In genomic region chr12:93719710-93720109, GRCh38 we compare ENCODE assay signal across 36 cellular contexts. TPM values are rescaled to one million over a fixed set of nuclear protein-coding genes. Genes with fewer than 3 reads are reported as not detected.
DNase-seq lines count a peak whose midpoint lies in the region; ATAC-seq, FAIRE-seq and TF ChIP-seq lines count a peak whose summit lies in the region.
"Had no signal": no experiment of that assay in that cellular context is flagged by ENCODE, and none has a peak within 500 bp of the region (broad histone marks: within the 10 kb centered on the region; RNA-seq: fewer than 3 reads in every experiment).

No MANE protein-coding gene starts in this region.

- H3K4me1 ChIP-seq in HepG2 (ENCODE audit: insufficient read depth, low read length) (peaks cover 13% of the 10 kb centered on the region), right lobe of liver (peaks cover 0 to 14% (median 0%) of the 10 kb centered on the region in 4 donors)
- H3K4me1 ChIP-seq: BE2C; BLaER1; BLaER1 treated with 17β-estradiol and CSF1 and Interleukin-3, amounts not matched to agents 10 nM and 100 nM; Caco-2 had no signal

- H3K36me3 Mint-ChIP-seq in CD4-positive, alpha-beta T cell (ENCODE audit: low read depth), result peaks cover 60% of the 10 kb centered on the region
- peaks cover 35% of the 10 kb centered on the region for H3K36me3 Mint-ChIP-seq in activated naive CD8-positive, alpha-beta T cell treated with anti-CD3 and anti-CD28 coated beads for 36 hours

- H3K27me3 ChIP-seq in HepG2 (ENCODE audit: control insufficient read depth in 1 of 2, insufficient read depth in 2 of 2, low read length in 2 of 2) (no peaks in the 10 kb centered on the region), right lobe of liver (no peaks in the 10 kb centered on the region)
- no peaks in the 10 kb centered on the region for H3K27me3 ChIP-seq in CD4-positive, alpha-beta T cell (ENCODE audit: control insufficient read depth, insufficient read depth, low read length)
- H3K27me3 ChIP-seq: BE2C; BLaER1; BLaER1 treated with 17β-estradiol and CSF1 and Interleukin-3, amounts not matched to agents 10 nM and 100 nM had no signal

- no peak overlapping the region for H3K27ac Mint-ChIP-seq in CD4-positive, alpha-beta T cell
- no peak overlapping the region for H3K27ac Mint-ChIP-seq in activated naive CD8-positive, alpha-beta T cell treated with anti-CD3 and anti-CD28 coated beads for 36 hours
- H3K27ac Mint-ChIP-seq: B cell; CD14-positive monocyte; CD4-positive, CD25-positive, alpha-beta regulatory T cell; CD8-positive, alpha-beta T cell had no signal

- POLR2A ChIA-PET in HepG2 (lab: Yijun Ruan, JAX), result no interaction called here
- POLR2A ChIA-PET in CD4-positive, alpha-beta T cell (lab: Charles Lee), result no interaction called here

- H3K4me2 ChIP-seq in HepG2 (ENCODE audit: low read depth, low read length), result no peak overlapping the region
- H3K4me2 ChIP-seq: A549; BLaER1; BLaER1 treated with 17β-estradiol and CSF1 and Interleukin-3, amounts not matched to agents 10 nM and 100 nM had no signal

- no peak for DNase-seq in HepG2 (ENCODE audit: low spot score)
- no peak for DNase-seq in right lobe of liver
- no peak for DNase-seq in CD4-positive, alpha-beta T cell
- DNase-seq in activated CD4-positive, CD25-positive, alpha-beta regulatory T cell (lab: John Stamatoyannopoulos, UW), result no peak
- DNase-seq in activated naive CD8-positive, alpha-beta T cell treated with anti-CD3 and anti-CD28 coated beads for 36 hours, result no peak
- no peak for DNase-seq in posterior vena cava (ENCODE audit: low spot score)
- DNase-seq: 8988T; ACHN; AML-193; BE2C; C1 segment of cervical spinal cord; Caco-2; Calu3; CD4-positive, alpha-beta memory T cell; CD4-positive, CD25-positive, alpha-beta regulatory T cell; CD8-positive, alpha-beta memory T cell; CD8-positive, alpha-beta T cell; COR-L47; DMS 273 treated with DMSO at 0.1 percent for 48 hours; DMS153; DMS53; DMS79; DMS79 treated with DMSO at 0.1 percent for 48 hours; DND-41; EL had no signal

- H3K27ac ChIP-seq in HepG2 (ENCODE audit: extremely low read length, insufficient read depth, low read length) (no peak overlapping the region), right lobe of liver (no peak overlapping the region), VCaP (peak overlapping the region; percentile 23)
- no peak overlapping the region for H3K27ac ChIP-seq in CD4-positive, alpha-beta T cell (ENCODE audit: low read depth, low read length)
- H3K27ac ChIP-seq: 22Rv1; A549; BLaER1; BLaER1 treated with 17β-estradiol and CSF1 and Interleukin-3, amounts not matched to agents 10 nM and 100 nM; C4-2B had no signal

- no peak for TF ChIP-seq POLR2A in HepG2 (IDR thresholded peaks at IDR 0.05; ENCODE audit: insufficient read depth in 1 of 2, low read depth in 2 of 2, low read length in 2 of 2)
- TF ChIP-seq POLR2A in right lobe of liver (IDR thresholded peaks at IDR 0.05), result no peak

- no peaks in the 10 kb centered on the region for H3K4me1 Mint-ChIP-seq in CD4-positive, alpha-beta T cell (ENCODE audit: low read depth)
- H3K4me1 Mint-ChIP-seq in activated naive CD8-positive, alpha-beta T cell treated with anti-CD3 and anti-CD28 coated beads for 36 hours, result peaks cover 5% of the 10 kb centered on the region

- no peak overlapping the region for H3K9ac ChIP-seq in HepG2 (ENCODE audit: insufficient read depth, low read depth, low read length)
- H3K9ac ChIP-seq: BLaER1; BLaER1 treated with 17β-estradiol and CSF1 and Interleukin-3, amounts not matched to agents 10 nM and 100 nM had no signal

- in situ Hi-C loops in HepG2 (cut with HindIII; ENCODE audit: extremely low pct_ligation_motif_present, low pct_unique_long_range_greater_than_20kb), result no loop called here

- TF ChIP-seq EP300 in HepG2 (IDR thresholded peaks at IDR 0.05; ENCODE audit: low read depth in 2 of 2, low read length in 2 of 2), result no peak
- TF ChIP-seq EP300 in HepG2 (CRISPR knock-in tag; IDR thresholded peaks at IDR 0.05; ENCODE audit: borderline replicate concordance), result no peak

- TF ChIP-seq CTCF in HepG2 (CRISPR knock-in tag; IDR thresholded peaks at IDR 0.05) (no peak), right lobe of liver (IDR thresholded peaks at IDR 0.05) (no peak), VCaP (conservative IDR thresholded peaks at IDR 0.05) (no peak)
- peak; percentile 14 for TF ChIP-seq CTCF in CD4-positive, alpha-beta T cell (IDR thresholded peaks at IDR 0.05)

- TF ChIP-seq RAD21 in HepG2 (CRISPR knock-in tag; IDR thresholded peaks at IDR 0.05), result no peak

- no peak for ATAC-seq in HepG2
- no peak for ATAC-seq in right lobe of liver
- ATAC-seq in CD4-positive, alpha-beta T cell (ENCODE audit: poor library complexity), result no peak
- ATAC-seq: A549; CD8-positive, alpha-beta T cell had no signal

- H3K79me2 ChIP-seq in HepG2 (ENCODE audit: insufficient read depth, low read length), result no peaks in the 10 kb centered on the region

- H3K4me3 ChIP-seq in HepG2 (replicated peaks in 1 of 3; ENCODE audit: insufficient read depth in 1 of 3, low read depth in 2 of 3, low read length in 3 of 3) (no peak overlapping the region), right lobe of liver (no peak overlapping the region)
- H3K4me3 ChIP-seq: A549; BLaER1; BLaER1 treated with 17β-estradiol and CSF1 and Interleukin-3, amounts not matched to agents 10 nM and 100 nM had no signal

- CTCF ChIA-PET in HepG2 (lab: Yijun Ruan, JAX; ENCODE audit: low intra/inter-chr PET ratio, low total read pairs), result no interaction called here
- CTCF ChIA-PET in CD4-positive, alpha-beta T cell (lab: Charles Lee), result no interaction called here

- intact Hi-C loops in HepG2 (cut with micrococcal nuclease; ENCODE audit: unreplicated experiment), result no loop called here
- intact Hi-C loops in right lobe of liver (cut with DNase I), result no loop called here
- intact Hi-C loops in CD4-positive, alpha-beta T cell (cut with DNase I, micrococcal nuclease), result no loop called here
- intact Hi-C loops in posterior vena cava (cut with DNase I), result no loop called here

- BruUV-seq in HepG2 (replicated peaks; lab: Mats Ljungman, UMichigan), result no TSS peak

- no peak overlapping the region for H2AFZ ChIP-seq in HepG2 (ENCODE audit: low read length)

- H3K9me3 ChIP-seq in HepG2 (ENCODE audit: low read length), result peaks cover 4% of the 10 kb centered on the region; the same call in 1 of the 2 replicates
- no peaks in the 10 kb centered on the region for H3K9me3 ChIP-seq in right lobe of liver
- H3K9me3 ChIP-seq in CD4-positive, alpha-beta T cell (ENCODE audit: control insufficient read depth, low read length), result peaks cover 7% of the 10 kb centered on the region
- H3K9me3 ChIP-seq: BE2C had no signal

- H3K4me3 Mint-ChIP-seq in CD4-positive, alpha-beta T cell, result no peak overlapping the region
- H3K4me3 Mint-ChIP-seq in activated naive CD8-positive, alpha-beta T cell treated with anti-CD3 and anti-CD28 coated beads for 36 hours, result no peak overlapping the region
- H3K4me3 Mint-ChIP-seq: B cell; CD14-positive monocyte; CD4-positive, CD25-positive, alpha-beta regulatory T cell; CD8-positive, alpha-beta T cell had no signal

- H3K9me3 Mint-ChIP-seq in CD4-positive, alpha-beta T cell, result peaks cover 15% of the 10 kb centered on the region
- H3K9me3 Mint-ChIP-seq in activated naive CD8-positive, alpha-beta T cell treated with anti-CD3 and anti-CD28 coated beads for 36 hours, result peaks cover 27% of the 10 kb centered on the region

- 53% methylated on average over 1 of the region's 1 CpG for WGBS in HepG2 (ENCODE audit: low lambda C conversion rate)
- 7% methylated on average over 1 of the region's 1 CpG for WGBS in right lobe of liver (ENCODE audit: insufficient coverage, low coverage, low lambda C conversion rate, missing lambda C conversion rate)

- no peaks in the 10 kb centered on the region for H3K27me3 Mint-ChIP-seq in CD4-positive, alpha-beta T cell
- no peaks in the 10 kb centered on the region for H3K27me3 Mint-ChIP-seq in activated naive CD8-positive, alpha-beta T cell treated with anti-CD3 and anti-CD28 coated beads for 36 hours
- H3K27me3 Mint-ChIP-seq: B cell; CD4-positive, alpha-beta memory T cell; CD4-positive, CD25-positive, alpha-beta regulatory T cell; CD8-positive, alpha-beta memory T cell had no signal

- no peak for FAIRE-seq in HepG2 (lab: Jason Lieb, UNC)
- peak; percentile 18 for FAIRE-seq in colon (lab: Jason Lieb, UNC)
- FAIRE-seq: A204.1, D721Med had no signal

- H4K20me1 ChIP-seq in HepG2 (ENCODE audit: insufficient read depth, low read length), result no peaks in the 10 kb centered on the region
- H4K20me1 ChIP-seq: BLaER1; BLaER1 treated with 17β-estradiol and CSF1 and Interleukin-3, amounts not matched to agents 10 nM and 100 nM had no signal

- H3K36me3 ChIP-seq in HepG2 (replicated peaks in 1 of 2; ENCODE audit: control insufficient read depth in 1 of 2, insufficient read depth in 2 of 2, low read length in 2 of 2), result no peaks in the 10 kb centered on the region
- H3K36me3 ChIP-seq in right lobe of liver, result no peaks in the 10 kb centered on the region
- H3K36me3 ChIP-seq: BE2C; BLaER1; BLaER1 treated with 17β-estradiol and CSF1 and Interleukin-3, amounts not matched to agents 10 nM and 100 nM had no signal

RNA-seq across cellular contexts. Expression of gene CRADD, which starts 42.5 kb away (rescaled TPM):
- total RNA-seq in HepG2 (2016; rRNA removed; fragmentation: Illumina TruSeq; extraction: Trizol), result 18.8 and 22.3 TPM in 2 replicates
- total RNA-seq in HepG2 (2016; cell fraction: cytosol; rRNA removed; fragmentation: Illumina TruSeq; extraction: Trizol; ENCODE audit: low read depth), result 7.7 and 9.3 TPM in 2 replicates
- 15.4 and 25.4 TPM in 2 replicates for total RNA-seq in HepG2 (2016; cell fraction: insoluble cytoplasmic fraction; rRNA removed; fragmentation: Illumina TruSeq; extraction: Trizol)
- total RNA-seq in HepG2 (2016; cell fraction: membrane; rRNA removed; fragmentation: Illumina TruSeq; extraction: Trizol), result 10.0 and 11.9 TPM in 2 replicates
- total RNA-seq in HepG2 (2016; cell fraction: nucleus; rRNA removed; fragmentation: Illumina TruSeq; extraction: Trizol), result 11.3 and 12.9 TPM in 2 replicates
- 12.4 and 13.7 TPM in 2 replicates for polyA plus RNA-seq in HepG2 (2011; rRNA removed)
- polyA plus RNA-seq in HepG2 (2011; cell fraction: cytosol; rRNA removed), result 14.5 and 17.3 TPM in 2 replicates
- polyA plus RNA-seq in HepG2 (2011; cell fraction: nucleus; rRNA removed), result 6.3 and 6.5 TPM in 2 replicates
- 13.8 and 16.2 TPM in 2 replicates for polyA plus RNA-seq in HepG2 (2012)
- polyA plus RNA-seq in HepG2 (2016; cell fraction: cytosol; fragmentation: Illumina TruSeq; extraction: Trizol; ENCODE audit: low read depth), result 6.6 and 6.9 TPM in 2 replicates
- 20.3 and 24.7 TPM in 2 replicates for polyA plus RNA-seq in HepG2 (2016; cell fraction: insoluble cytoplasmic fraction; fragmentation: Illumina TruSeq; extraction: Trizol; ENCODE audit: low read depth)
- 7.1 and 10.2 TPM in 2 replicates for polyA plus RNA-seq in HepG2 (2016; cell fraction: membrane; fragmentation: Illumina TruSeq; extraction: Trizol; ENCODE audit: low read depth)
- 8.0 and 9.4 TPM in 2 replicates for polyA plus RNA-seq in HepG2 (2016; cell fraction: nucleus; fragmentation: Illumina TruSeq; extraction: Trizol; ENCODE audit: insufficient read depth, low read depth)
- polyA minus RNA-seq in HepG2 (2011; rRNA and poly(A)+ RNA removed; ENCODE audit: low replicate concordance), result 7.4 and 15.6 TPM in 2 replicates
- 4.2 and 6.2 TPM in 2 replicates for polyA minus RNA-seq in HepG2 (2011; cell fraction: cytosol; rRNA and poly(A)+ RNA removed)
- 18.9 and 22.4 TPM in 2 replicates for polyA minus RNA-seq in HepG2 (2011; cell fraction: nucleus; rRNA and poly(A)+ RNA removed)
- 10 to 100 TPM; 17.2 to 65.3 (median 30.8) TPM for total RNA-seq in right lobe of liver
- 1 to 10 TPM; 5.8 to 9.2 TPM for total RNA-seq in CD4-positive, alpha-beta T cell
- total RNA-seq in activated naive CD8-positive, alpha-beta T cell treated with anti-CD3 and anti-CD28 coated beads for 36 hours, result 1 to 10 TPM; 6.0 to 8.7 TPM
- 10 to 100 TPM; 21.6 to 22.0 TPM for total RNA-seq in posterior vena cava
